ENCODE assay signal across 11 cellular contexts in genomic region chr3:64612082-64612860, GRCh38.
A peak's percentile ranks its signal among the peaks of the same experiment; 100 is the strongest.
DNase-seq lines count a peak whose midpoint lies in the region; ATAC-seq, FAIRE-seq and TF ChIP-seq lines count a peak whose summit lies in the region.
"Had no signal": no experiment of that assay in that cellular context is flagged by ENCODE, and none has a peak within 500 bp of the region (broad histone marks: within the 10 kb centered on the region; RNA-seq: fewer than 3 reads in every experiment).

No MANE protein-coding gene starts in this region.

- ATAC-seq in mucosa of descending colon: peak; percentile 31

- H3K9me3 Mint-ChIP-seq in activated T-helper 1 cell treated with anti-CD3 and anti-CD28 coated beads, Interleukin-12 subunit alpha, Interleukin-12 subunit beta, Interleukin-2, Interleukin-4 antibody, amounts not matched to agents 30 ng/mL and 10 ng/mL and 1 ng/mL, durations not matched to agents 14 hours and 24 hours and 36 hours: no peaks in the 10 kb centered on the region

- H3K27ac Mint-ChIP-seq in activated T-helper 1 cell treated with anti-CD3 and anti-CD28 coated beads, Interleukin-12 subunit alpha, Interleukin-12 subunit beta, Interleukin-2, Interleukin-4 antibody, amounts not matched to agents 30 ng/mL and 10 ng/mL and 1 ng/mL, durations not matched to agents 14 hours and 24 hours and 36 hours: no peak overlapping the region
- H3K27ac Mint-ChIP-seq: dendritic cell treated with granulocyte-macrophage colony-stimulating factor and Interleukin-4, amounts not matched to agents 40 ng/mL and 50 ng/mL, for 4 days; immature natural killer cell had no signal

- no peaks in the 10 kb centered on the region for H3K27me3 ChIP-seq in esophagus muscularis mucosa
- no peaks in the 10 kb centered on the region for H3K27me3 ChIP-seq in transverse colon

- peak overlapping the region; percentile 85 to 89 (median 88) for H3K27ac ChIP-seq in esophagus muscularis mucosa (replicated peaks in 1 of 4)
- peak overlapping the region; percentile 30 to 76 (median 69) for H3K27ac ChIP-seq in transverse colon
- H3K27ac ChIP-seq: skin epidermis had no signal

- no peaks in the 10 kb centered on the region for H3K4me1 Mint-ChIP-seq in activated T-helper 1 cell treated with anti-CD3 and anti-CD28 coated beads, Interleukin-12 subunit alpha, Interleukin-12 subunit beta, Interleukin-2, Interleukin-4 antibody, amounts not matched to agents 30 ng/mL and 10 ng/mL and 1 ng/mL, durations not matched to agents 14 hours and 24 hours and 36 hours (ENCODE audit: low read depth)
- H3K4me1 Mint-ChIP-seq: immature natural killer cell had no signal

- H3K36me3 ChIP-seq in esophagus muscularis mucosa: peaks cover 0 to 79% (median 5%) of the 10 kb centered on the region in 4 donors
- no peaks in the 10 kb centered on the region for H3K36me3 ChIP-seq in mucosa of descending colon (ENCODE audit: low read depth)
- no peaks in the 10 kb centered on the region for H3K36me3 ChIP-seq in transverse colon

- no peaks in the 10 kb centered on the region for H3K36me3 Mint-ChIP-seq in activated T-helper 1 cell treated with anti-CD3 and anti-CD28 coated beads, Interleukin-12 subunit alpha, Interleukin-12 subunit beta, Interleukin-2, Interleukin-4 antibody, amounts not matched to agents 30 ng/mL and 10 ng/mL and 1 ng/mL, durations not matched to agents 14 hours and 24 hours and 36 hours (ENCODE audit: low read depth)

- peak; percentile 72 for TF ChIP-seq EP300 in esophagus muscularis mucosa (IDR thresholded peaks at IDR 0.05)
- TF ChIP-seq EP300 in transverse colon (IDR thresholded peaks at IDR 0.05; ENCODE audit: low read depth): peak; percentile 82

- TF ChIP-seq CTCF in esophagus muscularis mucosa (IDR thresholded peaks at IDR 0.05) (no peak), mucosa of descending colon (IDR thresholded peaks at IDR 0.05) (no peak), transverse colon (IDR thresholded peaks at IDR 0.05) (no peak)

- TF ChIP-seq POLR2A in esophagus muscularis mucosa (IDR thresholded peaks at IDR 0.05; ENCODE audit: low read depth) (no peak), transverse colon (IDR thresholded peaks at IDR 0.05) (no peak)

- no peak for FAIRE-seq in HTR-8/SVneo (lab: Jason Lieb, UNC)

- WGBS in esophagus muscularis mucosa: 39% methylated on average over 4 of the region's 4 CpGs
- 69% methylated on average over 4 of the region's 4 CpGs for WGBS in transverse colon (ENCODE audit: low coverage in 1 of 2), 2 donors

- intact Hi-C loops in esophagus muscularis mucosa (cut with DNase I) (loop anchor here (5.0 kb wide), 1 partner anchor 60 kb away; no protein-coding TSS in a partner anchor), mucosa of descending colon (cut with DNase I, micrococcal nuclease) (no loop called here), transverse colon (cut with DNase I; ENCODE audit: low total_unique reads) (no loop called here)
- intact Hi-C loops in activated T-helper 1 cell treated with anti-CD3 and anti-CD28 coated beads, Interleukin-12 subunit alpha, Interleukin-12 subunit beta, Interleukin-2, Interleukin-4 antibody, amounts not matched to agents 30 ng/mL and 10 ng/mL and 1 ng/mL, durations not matched to agents 14 hours and 24 hours and 36 hours (cut with micrococcal nuclease): no loop called here

- H3K4me1 ChIP-seq in esophagus muscularis mucosa (peaks cover 27 to 47% (median 36%) of the 10 kb centered on the region in 4 donors), mucosa of descending colon (ENCODE audit: low read depth) (no peaks in the 10 kb centered on the region), transverse colon (peaks cover 0 to 7% (median 0%) of the 10 kb centered on the region in 4 donors)

- peak overlapping the region in 3 of 4 donors; percentile 9 to 17 (median 14) for H3K4me3 ChIP-seq in esophagus muscularis mucosa
- no peak overlapping the region for H3K4me3 ChIP-seq in mucosa of descending colon
- H3K4me3 ChIP-seq in transverse colon: no peak overlapping the region
- H3K4me3 ChIP-seq: skin epidermis had no signal

- DNase-seq in NCI-H524 (lab: John Stamatoyannopoulos, UW) (peak; percentile 51 to 84), esophagus muscularis mucosa (ENCODE audit: extremely low spot score) (no peak), mucosa of descending colon (peak in 1 of 3 donors; percentile 46), transverse colon (peak; percentile 15), SW480 (ENCODE audit: low spot score) (no peak), HTR-8/SVneo (ENCODE audit: insufficient read length, low spot score) (no peak)
- DNase-seq in activated T-helper 1 cell treated with anti-CD3 and anti-CD28 coated beads, Interleukin-12 subunit alpha, Interleukin-12 subunit beta, Interleukin-2, Interleukin-4 antibody, amounts not matched to agents 30 ng/mL and 10 ng/mL and 1 ng/mL, durations not matched to agents 14 hours and 24 hours and 36 hours (ENCODE audit: low spot score): no peak
- DNase-seq: immature natural killer cell, T-helper 2 cell had no signal

- no peaks in the 10 kb centered on the region for H3K27me3 Mint-ChIP-seq in activated T-helper 1 cell treated with anti-CD3 and anti-CD28 coated beads, Interleukin-12 subunit alpha, Interleukin-12 subunit beta, Interleukin-2, Interleukin-4 antibody, amounts not matched to agents 30 ng/mL and 10 ng/mL and 1 ng/mL, durations not matched to agents 14 hours and 24 hours and 36 hours (ENCODE audit: insufficient read depth)
- H3K27me3 Mint-ChIP-seq: dendritic cell treated with granulocyte-macrophage colony-stimulating factor and Interleukin-4, amounts not matched to agents 40 ng/mL and 50 ng/mL, for 4 days had no signal

- H3K9me3 ChIP-seq in esophagus muscularis mucosa (no peaks in the 10 kb centered on the region), mucosa of descending colon (no peaks in the 10 kb centered on the region), transverse colon (no peaks in the 10 kb centered on the region)

- in situ Hi-C loops in transverse colon (cut with MboI; ENCODE audit: low pct_ligation_motif_present in 1 of 4, low pct_unique_long_range_greater_than_20kb in 1 of 4, low sequenced_read_pairs in 3 of 4): no loop called here

- no peak overlapping the region for H3K4me3 Mint-ChIP-seq in activated T-helper 1 cell treated with anti-CD3 and anti-CD28 coated beads, Interleukin-12 subunit alpha, Interleukin-12 subunit beta, Interleukin-2, Interleukin-4 antibody, amounts not matched to agents 30 ng/mL and 10 ng/mL and 1 ng/mL, durations not matched to agents 14 hours and 24 hours and 36 hours
- H3K4me3 Mint-ChIP-seq: dendritic cell treated with granulocyte-macrophage colony-stimulating factor and Interleukin-4, amounts not matched to agents 40 ng/mL and 50 ng/mL, for 4 days; immature natural killer cell had no signal

Comparison
In these comparisons a context has a peak if more than half of its experiments do, and no peak if none do; other contexts are left out.
1. DNase-seq: peak in NCI-H524 (2 of 2) and transverse colon (single experiment); none in esophagus muscularis mucosa (single experiment), activated T-helper 1 cell treated with anti-CD3 and anti-CD28 coated beads, Interleukin-12 subunit alpha, Interleukin-12 subunit beta, Interleukin-2, Interleukin-4 antibody, amounts not matched to agents 30 ng/mL and 10 ng/mL and 1 ng/mL, durations not matched to agents 14 hours and 24 hours and 36 hours (single experiment), SW480 (single experiment) and HTR-8/SVneo (single experiment).
2. H3K4me3 ChIP-seq: peak in esophagus muscularis mucosa (3 of 4); none in mucosa of descending colon (single experiment) and transverse colon (0 of 4).